ENCODE assay signal across 31 cellular contexts in genomic region chr20:61806314-61806713, GRCh38.
"Had no signal": no experiment of that assay in that cellular context is flagged by ENCODE, and none has a peak within 500 bp of the region (broad histone marks: within the 10 kb centered on the region; RNA-seq: fewer than 3 reads in every experiment).

No MANE protein-coding gene starts in this region.

- H3K36me3 Mint-ChIP-seq: activated naive CD8-positive, alpha-beta T cell; natural killer cell treated with Interleukin-12 subunit alpha and Interleukin-12 subunit beta and Interleukin-15 and Interleukin-18, amount 100 ng/mL, for 72 hours; type B pancreatic cell had no signal

- H3K4me3 Mint-ChIP-seq: activated B cell treated with CpG ODN at 0.5 μM for 24 hours; activated CD4-positive, alpha-beta T cell treated with anti-CD3 and anti-CD28 coated beads for 36 hours; activated naive CD8-positive, alpha-beta T cell; activated T-cell treated with anti-CD3 and anti-CD28 coated beads, Interleukin-2, amount 50 U/mL, for 24 hours; activated T-helper 17 cell treated with anti-CD3 and anti-CD28 coated beads, Interleukin-2, amount 50 U/mL, for 72 hours; central memory CD8-positive, alpha-beta T cell; effector memory CD8-positive, alpha-beta T cell; natural killer cell treated with Interleukin-12 subunit alpha and Interleukin-12 subunit beta and Interleukin-15 and Interleukin-18, amount 100 ng/mL, for 72 hours; T-helper 1 cell treated with Interleukin-12 subunit alpha and Interleukin-12 subunit beta and Interleukin-4 antibody, amounts not matched to agents 30 μg/mL and 1 μg/mL, for 36 hours; type B pancreatic cell had no signal

- H3K36me3 ChIP-seq: adrenal gland, ascending aorta, colonic mucosa, esophagus muscularis mucosa, gastrocnemius medialis, sigmoid colon had no signal

- ATAC-seq: activated CD4-positive, alpha-beta T cell treated with anti-CD3 and anti-CD28 coated beads for 36 hours; activated T-helper 17 cell treated with anti-CD3 and anti-CD28 coated beads, Interleukin-2, amount 50 U/mL, for 72 hours; effector memory CD8-positive, alpha-beta T cell; gastrocnemius medialis; left lobe of liver; natural killer cell treated with Interleukin-12 subunit alpha and Interleukin-12 subunit beta and Interleukin-15 and Interleukin-18, amount 100 ng/mL, for 72 hours had no signal

- H3K27ac Mint-ChIP-seq: activated B cell treated with CpG ODN at 0.5 μM for 24 hours; activated CD4-positive, alpha-beta T cell treated with anti-CD3 and anti-CD28 coated beads for 36 hours; activated naive CD8-positive, alpha-beta T cell; activated T-cell treated with anti-CD3 and anti-CD28 coated beads, Interleukin-2, amount 50 U/mL, for 24 hours; activated T-helper 17 cell treated with anti-CD3 and anti-CD28 coated beads, Interleukin-2, amount 50 U/mL, for 72 hours; effector memory CD8-positive, alpha-beta T cell; natural killer cell treated with Interleukin-12 subunit alpha and Interleukin-12 subunit beta and Interleukin-15 and Interleukin-18, amount 100 ng/mL, for 72 hours; progenitor cell of endocrine pancreas; T-helper 1 cell treated with Interleukin-12 subunit alpha and Interleukin-12 subunit beta and Interleukin-4 antibody, amounts not matched to agents 30 μg/mL and 1 μg/mL, for 36 hours; type B pancreatic cell had no signal

- H3K9me3 Mint-ChIP-seq: activated B cell treated with CpG ODN at 0.5 μM for 24 hours; activated T-cell treated with anti-CD3 and anti-CD28 coated beads, Interleukin-2, amount 50 U/mL, for 24 hours; activated T-helper 17 cell treated with anti-CD3 and anti-CD28 coated beads, Interleukin-2, amount 50 U/mL, for 72 hours; central memory CD8-positive, alpha-beta T cell; effector memory CD8-positive, alpha-beta T cell; natural killer cell treated with Interleukin-12 subunit alpha and Interleukin-12 subunit beta and Interleukin-15 and Interleukin-18, amount 100 ng/mL, for 72 hours; T-helper 1 cell treated with Interleukin-12 subunit alpha and Interleukin-12 subunit beta and Interleukin-4 antibody, amounts not matched to agents 30 μg/mL and 1 μg/mL, for 36 hours; type B pancreatic cell had no signal

- DNase-seq: activated B cell treated with CpG ODN at 0.5 μM for 24 hours; activated CD4-positive, alpha-beta T cell treated with anti-CD3 and anti-CD28 coated beads for 36 hours; activated CD4-positive, alpha-beta T cell treated with anti-CD3 and anti-CD28 coated beads, Interleukin-2, amount 50 U/mL, for 4 hours; activated CD8-positive, alpha-beta memory T cell treated with anti-CD3 and anti-CD28 coated beads for 24 hours; activated CD8-positive, alpha-beta memory T cell treated with anti-CD3 and anti-CD28 coated beads, Interleukin-2, amount 50 U/mL, for 4 hours; activated T-cell treated with anti-CD3 and anti-CD28 coated beads, Interleukin-2, amount 50 U/mL, for 24 hours; adrenal gland; colonic mucosa; effector memory CD8-positive, alpha-beta T cell; gastrocnemius medialis; head of caudate nucleus; midbrain; occipital lobe; retina; sigmoid colon; stimulated activated CD4-positive, alpha-beta T cell treated with anti-CD3 and anti-CD28 coated beads, Interleukin-2, amount 100 ng/mL, for 48 hours; stimulated activated naive CD4-positive, alpha-beta T cell; T1000; testis had no signal

- H3K4me1 Mint-ChIP-seq: activated B cell treated with CpG ODN at 0.5 μM for 24 hours; activated CD4-positive, alpha-beta T cell treated with anti-CD3 and anti-CD28 coated beads for 36 hours; activated T-helper 17 cell treated with anti-CD3 and anti-CD28 coated beads, Interleukin-2, amount 50 U/mL, for 72 hours; central memory CD8-positive, alpha-beta T cell had no signal

- H3K9me3 ChIP-seq: adrenal gland, ascending aorta, colonic mucosa, esophagus muscularis mucosa, gastrocnemius medialis, sigmoid colon, testis had no signal

- H3K4me3 ChIP-seq: adrenal gland, ascending aorta, colonic mucosa, dorsolateral prefrontal cortex, esophagus muscularis mucosa, gastrocnemius medialis, sigmoid colon, smooth muscle cell, testis had no signal

- H3K4me1 ChIP-seq: adrenal gland, ascending aorta, colonic mucosa, gastrocnemius medialis had no signal

- H3K27me3 ChIP-seq: ascending aorta, colonic mucosa, testis had no signal

- H3K27ac ChIP-seq: adrenal gland, ascending aorta, colonic mucosa, dorsolateral prefrontal cortex, esophagus muscularis mucosa, gastrocnemius medialis, sigmoid colon had no signal

- H3K4me2 ChIP-seq: smooth muscle cell had no signal
